In the genomic region with DNA sequence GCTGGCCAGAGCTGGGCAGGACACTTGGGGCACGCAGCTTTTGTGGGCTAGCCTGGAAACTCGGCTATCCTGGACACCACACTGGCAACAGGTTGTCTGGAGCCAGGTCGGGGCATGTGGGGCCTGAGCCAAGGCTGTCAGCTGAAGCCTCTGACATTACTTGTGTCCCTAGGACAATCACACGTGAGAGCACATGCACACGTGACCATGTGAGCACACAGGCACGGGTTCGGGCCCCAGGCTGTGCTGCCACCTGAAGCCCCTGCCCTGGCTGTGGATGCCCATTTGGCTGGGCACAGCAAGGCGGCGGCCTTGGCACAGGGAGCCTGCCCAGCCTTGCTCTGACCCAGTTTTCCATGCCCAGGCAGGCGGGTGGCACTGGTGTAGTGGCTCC, we compare ENCODE assay signal across 12 cellular contexts. TPM values are rescaled to one million over a fixed set of nuclear protein-coding genes. Genes with fewer than 3 reads are reported as not detected.
"Had no signal": no experiment of that assay in that cellular context is flagged by ENCODE, and none has a peak within 500 bp of the region (broad histone marks: within the 10 kb centered on the region; RNA-seq: fewer than 3 reads in every experiment).

No MANE protein-coding gene starts in this region.

- H3K4me3 ChIP-seq: stomach, uterus had no signal

- H3K27ac ChIP-seq: stomach, uterus, VCaP had no signal

- H3K4me1 ChIP-seq: uterus had no signal

- H3K9me3 ChIP-seq: stomach, uterus had no signal

- ATAC-seq: activated T-cell treated with anti-CD3 and anti-CD28 coated beads, Interleukin-2, amount 50 U/mL, for 72 hours had no signal

- H3K27me3 ChIP-seq: uterus had no signal

- DNase-seq: activated CD4-positive, alpha-beta memory T cell treated with anti-CD3 and anti-CD28 coated beads, Interleukin-2, amount 10 ng/mL, durations not matched to agents 7 days and 5 days; activated CD8-positive, alpha-beta memory T cell treated with anti-CD3 and anti-CD28 coated beads, Interleukin-2, amount 50 U/mL, for 4 hours; activated naive CD4-positive, alpha-beta T cell treated with Interleukin-2 at 50 U/mL for 16 hours; activated T-cell treated with anti-CD3 and anti-CD28 coated beads, Interleukin-2, amount 50 U/mL, for 72 hours; central memory CD4-positive, alpha-beta T cell; immature natural killer cell; mammary epithelial cell; stimulated activated CD4-positive, alpha-beta T cell treated with anti-CD3 and anti-CD28 coated beads, Interleukin-2, amount 100 ng/mL, for 48 hours; stomach; T-helper 9 cell; uterus had no signal

- H3K36me3 ChIP-seq: stomach, uterus had no signal

RNA-seq across cellular contexts. Expression of a gene that starts 8.7 kb away (rescaled TPM):
- polyA plus RNA-seq: immature natural killer cell had no signal
